24 cellular contexts compared by ENCODE assay signal in the genomic region with DNA sequence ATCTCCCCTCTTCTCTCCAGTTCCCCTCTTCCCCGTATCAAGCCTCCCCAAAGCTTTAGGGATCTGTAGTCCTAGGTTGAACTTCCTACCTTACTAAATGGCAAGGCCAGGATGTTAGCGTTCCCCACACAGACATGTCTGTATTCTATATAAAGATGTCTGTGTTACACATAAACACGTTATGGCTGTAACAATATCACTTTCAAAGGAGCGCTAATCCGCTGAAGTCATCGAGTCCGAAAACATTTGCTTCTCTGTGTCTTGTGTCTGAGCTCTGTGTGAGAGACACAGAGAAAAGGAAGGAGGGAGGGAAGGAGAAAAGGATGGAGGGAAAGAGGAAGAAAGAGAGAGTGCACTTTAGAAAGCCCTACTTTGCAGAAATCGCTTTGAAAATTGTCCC. TPM values are rescaled to one million over a fixed set of nuclear protein-coding genes. Genes with fewer than 3 reads are reported as not detected.
DNase-seq lines count a peak whose midpoint lies in the region; ATAC-seq, FAIRE-seq and TF ChIP-seq lines count a peak whose summit lies in the region.
"Had no signal": no experiment of that assay in that cellular context is flagged by ENCODE, and none has a peak within 500 bp of the region (broad histone marks: within the 10 kb centered on the region; RNA-seq: fewer than 3 reads in every experiment).

No MANE protein-coding gene starts in this region.

- H2BK120ac ChIP-seq in H1 (replicated peaks; ENCODE audit: low read depth, low read length): no peak overlapping the region

- POLR2A ChIA-PET in H1 (lab: Charles Lee; ENCODE audit: partially characterized antibody): no interaction called here

- peak overlapping the region; percentile 81; the same call in 1 of the 2 replicates for H2AFZ ChIP-seq in H1 (ENCODE audit: low read length)
- H2AFZ ChIP-seq: GM23248 had no signal

- ATAC-seq in HG03460 (IDR thresholded peaks at IDR 0.05; ENCODE audit: unreplicated experiment): no peak
- ATAC-seq: GM12878, HCT116, HepG2 had no signal

- no peak for TF ChIP-seq POLR2A in H1 (IDR thresholded peaks at IDR 0.05; ENCODE audit: control extremely low read depth in 1 of 2, low read depth in 2 of 2, low read length in 2 of 2)

- no peak overlapping the region for H4K5ac ChIP-seq in H1 (ENCODE audit: insufficient read length, low read depth, low read length)

- H2BK15ac ChIP-seq in H1 (ENCODE audit: low read length): no peak overlapping the region

- no peak overlapping the region for H2BK5ac ChIP-seq in H1 (ENCODE audit: low read depth, low read length)

- peaks cover 11% of the 10 kb centered on the region for H3K36me3 Mint-ChIP-seq in nephron (ENCODE audit: low read depth)
- H3K36me3 Mint-ChIP-seq: CD14-positive monocyte; CD4-positive, alpha-beta memory T cell; IgD-negative memory B cell had no signal

- no peaks in the 10 kb centered on the region for H3K79me1 ChIP-seq in H1 (ENCODE audit: low read depth, low read length)

- H3K27me3 ChIP-seq in SJCRH30 (no peaks in the 10 kb centered on the region), H1 (replicated peaks in 1 of 4; ENCODE audit: control insufficient read depth in 3 of 4, extremely low read depth in 1 of 4, insufficient read depth in 3 of 4, low read length in 3 of 4) (no peaks in the 10 kb centered on the region)
- H3K27me3 ChIP-seq: BLaER1 had no signal

- no peak for FAIRE-seq in H1 (lab: Jason Lieb, UNC)
- FAIRE-seq: GM12878, GM19239, HepG2 had no signal

- no peak overlapping the region for H4K8ac ChIP-seq in H1 (ENCODE audit: extremely low read depth, insufficient read depth, low read length)

- DNase-seq in COLO829 (ENCODE audit: low spot score): peak; percentile 68
- DNase-seq in SJCRH30: peak; percentile 16 to 65
- no peak for DNase-seq in H1 (ENCODE audit: low read depth in 1 of 2, low spot score in 2 of 2)
- no peak for DNase-seq in NCI-H1105 treated with DMSO at 0.1 percent for 48 hours (lab: John Stamatoyannopoulos, UW)
- DNase-seq in superior temporal gyrus (ENCODE audit: extremely low spot score): no peak
- DNase-seq: Calu3; CD4-positive, alpha-beta memory T cell; DMS79 treated with DMSO at 0.1 percent for 48 hours; EL; GM23248; H7; HFFc6 had no signal

- H3K4me3 Mint-ChIP-seq in nephron: peak overlapping the region in 1 of 3 experiments; percentile 7
- H3K4me3 Mint-ChIP-seq: CD14-positive monocyte; CD4-positive, alpha-beta memory T cell; HFFc6; IgD-negative memory B cell had no signal

- H3K9ac ChIP-seq in H1 (replicated peaks in 1 of 4; ENCODE audit: extremely low read depth in 1 of 4, low read depth in 3 of 4, low read length in 3 of 4): no peak overlapping the region
- H3K9ac ChIP-seq: BLaER1, GM23248 had no signal

- H3K4me1 ChIP-seq in SJCRH30 (peaks cover 6% of the 10 kb centered on the region; the same call in 1 of the 2 replicates), H1 (replicated peaks in 1 of 4; ENCODE audit: control insufficient read depth in 3 of 4, insufficient read depth in 4 of 4, low read length in 3 of 4) (no peaks in the 10 kb centered on the region)
- H3K4me1 ChIP-seq: BLaER1 had no signal

- no peaks in the 10 kb centered on the region for H3K23me2 ChIP-seq in H1 (ENCODE audit: low read depth, low read length)

- H3K4me3 ChIP-seq in SJCRH30: peak overlapping the region; percentile 11
- no peak overlapping the region for H3K4me3 ChIP-seq in H1 (ENCODE audit: extremely low read depth in 1 of 4, insufficient read depth in 2 of 4, low read depth in 3 of 4, low read length in 4 of 4)
- H3K4me3 ChIP-seq: BLaER1, GM12878, GM23248 had no signal

- H3K27ac Mint-ChIP-seq in nephron: peak overlapping the region; percentile 83 to 88 (median 85)
- H3K27ac Mint-ChIP-seq: CD14-positive monocyte; CD4-positive, alpha-beta memory T cell; HFFc6; IgD-negative memory B cell had no signal

- H2BK12ac ChIP-seq in H1 (ENCODE audit: low read depth, low read length): no peak overlapping the region

- peaks cover 3% of the 10 kb centered on the region for H3K27me3 Mint-ChIP-seq in nephron (ENCODE audit: low read depth)

- no peak for TF ChIP-seq RAD21 in H1 (IDR thresholded peaks at IDR 0.05 in 1 of 2, conservative IDR thresholded peaks at IDR 0.05 in 1 of 2; ENCODE audit: low read depth in 2 of 2, low read length in 2 of 2)

- no peaks in the 10 kb centered on the region for H3K79me2 ChIP-seq in H1 (ENCODE audit: control insufficient read depth in 1 of 2, insufficient read depth in 2 of 2, low read length in 2 of 2)

- H3K14ac ChIP-seq in H1 (ENCODE audit: insufficient read length): no peak overlapping the region

- H3K9me3 Mint-ChIP-seq in nephron: no peaks in the 10 kb centered on the region
- H3K9me3 Mint-ChIP-seq: HFFc6, IgD-negative memory B cell had no signal

- WGBS in H1 (ENCODE audit: extremely low coverage in 1 of 2, insufficient coverage in 1 of 2, insufficient read length in 1 of 2, insufficient replicate concordance in 2 of 2, low coverage in 1 of 2, low lambda C conversion rate in 2 of 2, missing lambda C conversion rate in 1 of 2), 2 experiments: 82% methylated on average over 8 of the region's 8 CpGs; no CpG with 5 or more reads in 1 of the 2 experiments

- no peak overlapping the region for H3K18ac ChIP-seq in H1 (ENCODE audit: extremely low read depth, low read length)

- H3K36me3 ChIP-seq in SJCRH30 (no peaks in the 10 kb centered on the region), H1 (ENCODE audit: control insufficient read depth in 2 of 4, insufficient read depth in 4 of 4, low read length in 3 of 4) (no peaks in the 10 kb centered on the region)
- H3K36me3 ChIP-seq: BLaER1 had no signal

- no peak overlapping the region for H3K56ac ChIP-seq in H1 (replicated peaks; ENCODE audit: insufficient read length, low read depth, low read length)

- no peak for TF ChIP-seq EP300 in H1 (IDR thresholded peaks at IDR 0.05; ENCODE audit: borderline replicate concordance in 1 of 2, low read depth in 2 of 2, low read length in 2 of 2)

- no peak overlapping the region for H3K23ac ChIP-seq in H1 (ENCODE audit: insufficient read length)

- H3K4me1 Mint-ChIP-seq in nephron: peaks cover 25% of the 10 kb centered on the region
- H3K4me1 Mint-ChIP-seq: CD4-positive, alpha-beta memory T cell; IgD-negative memory B cell had no signal

- TF ChIP-seq CTCF in H1 (IDR thresholded peaks at IDR 0.05; ENCODE audit: control extremely low read depth in 1 of 3, insufficient read depth in 1 of 3, low read depth in 1 of 3, low read length in 3 of 3) (no peak), nephron (IDR thresholded peaks at IDR 0.05; ENCODE audit: unreplicated experiment in 3 of 3) (no peak)

- no peak overlapping the region for H3K4me2 ChIP-seq in H1 (ENCODE audit: insufficient read depth in 1 of 2, low read depth in 2 of 2, low read length in 2 of 2)
- H3K4me2 ChIP-seq: BLaER1 had no signal

- H4K91ac ChIP-seq in H1 (replicated peaks; ENCODE audit: insufficient read length, low read length): no peak overlapping the region

- H3K27ac ChIP-seq in SJCRH30 (0 out of 2 replicates have a peak overlapping the region, but pooled peaks have one; percentile 16), H1 (ENCODE audit: low read depth, low read length) (no peak overlapping the region)
- H3K27ac ChIP-seq: 22Rv1, BLaER1, GM23248 had no signal

- no peak overlapping the region for H3K4ac ChIP-seq in H1 (replicated peaks; ENCODE audit: insufficient read length, low read depth, low read length)

- no peaks in the 10 kb centered on the region for H4K20me1 ChIP-seq in H1 (replicated peaks in 1 of 2; ENCODE audit: control insufficient read depth in 1 of 2, insufficient read depth in 2 of 2, low read length in 2 of 2)
- H4K20me1 ChIP-seq: BLaER1 had no signal

- CTCF ChIA-PET in H1 (lab: Charles Lee; ENCODE audit: partially characterized antibody): interaction anchor here (1.1 kb wide), 2 partner anchors 15 to 24 kb away, joined by 3 read pairs; no protein-coding TSS in a partner anchor

- no peak overlapping the region for H2BK20ac ChIP-seq in H1 (ENCODE audit: low read length)

- H3K9me3 ChIP-seq in SJCRH30 (replicated peaks): no peaks in the 10 kb centered on the region
- H3K9me3 ChIP-seq in H1 (ENCODE audit: insufficient read depth in 2 of 2, low read depth in 1 of 2, low read length in 1 of 2): no peaks in the 10 kb centered on the region
- H3K9me3 ChIP-seq: BLaER1 had no signal

- H2AK5ac ChIP-seq in H1 (ENCODE audit: low read depth, low read length): no peak overlapping the region

TF ChIP-seq in H1, 55 proteins besides CTCF, POLR2A, EP300 and RAD21 (continues in another document):
- TF ChIP-seq CTBP2 (IDR thresholded peaks at IDR 0.05; ENCODE audit: borderline replicate concordance, insufficient read depth, insufficient read length, low read length) (no peak), HDAC6 (IDR thresholded peaks at IDR 0.05; ENCODE audit: low read depth, low read length) (no peak)

RNA-seq across cellular contexts. Expression of a gene that starts 27.0 kb away (rescaled TPM):
- not detected in 2 replicates for total RNA-seq in SJCRH30 (2014; rRNA removed; shearing (Covaris generic))
- total RNA-seq in H1 (2021; fragmentation: NEBNext Ultra II Directional; extraction: Animal tissue kit (Norgen Biotek cat#: 25700)): 0.17 and 0.21 TPM in 2 replicates
- polyA plus RNA-seq in H1 (2011; rRNA removed): 0.05 TPM in 1 of 2 replicates, not detected in the other
- 0.09 TPM for polyA plus RNA-seq in H1 (2011; cell fraction: cytosol; rRNA removed)
- 0.19 TPM for polyA plus RNA-seq in H1 (2011; cell fraction: nucleus; rRNA removed)
- not detected in 4 replicates for polyA plus RNA-seq in H1 (2012, experiment 1 of 2)
- polyA plus RNA-seq in H1 (2012, experiment 2 of 2): 0.64 TPM
- polyA plus RNA-seq in H1 (2013, experiment 1 of 2): 0.06 TPM
- 0.20 TPM for polyA plus RNA-seq in H1 (2013, experiment 2 of 2)
- 0.07 TPM in 1 of 2 replicates, not detected in the other for polyA minus RNA-seq in H1 (2011; rRNA and poly(A)+ RNA removed)
- polyA minus RNA-seq in H1 (2011; cell fraction: cytosol; rRNA and poly(A)+ RNA removed): not detected
- not detected for polyA minus RNA-seq in H1 (2011; cell fraction: nucleus; rRNA and poly(A)+ RNA removed)
- total RNA-seq: Calu3; CD4-positive, alpha-beta memory T cell; G401; GM12878; GM23248; HFFc6 had no signal
- polyA plus RNA-seq: AG04450; CD14-positive monocyte; CD4-positive, alpha-beta memory T cell; GM23248; IgD-negative memory B cell had no signal

Comparison
In these comparisons a context has a peak if more than half of its experiments do, and no peak if none do; other contexts are left out.
1. DNase-seq: peak in COLO829 (single experiment) and SJCRH30 (2 of 2); none in H1 (0 of 2), NCI-H1105 treated with DMSO at 0.1 percent for 48 hours (single experiment) and superior temporal gyrus (single experiment).